12 cellular contexts compared by ENCODE assay signal in genomic region chr1:196464545-196464944, GRCh38.
A peak's percentile ranks its signal among the peaks of the same experiment; 100 is the strongest.
DNase-seq lines count a peak whose midpoint lies in the region; ATAC-seq and TF ChIP-seq lines count a peak whose summit lies in the region.
"Had no signal": no experiment of that assay in that cellular context is flagged by ENCODE, and none has a peak within 500 bp of the region (broad histone marks: within the 10 kb centered on the region; RNA-seq: fewer than 3 reads in every experiment).

No MANE protein-coding gene starts in this region.

- no peaks in the 10 kb centered on the region for H3K9me3 ChIP-seq in osteoblast (ENCODE audit: low read depth, low read length)
- H3K9me3 ChIP-seq: spleen had no signal

- peak overlapping the region; percentile 4 for H3K4me2 ChIP-seq in osteoblast (ENCODE audit: insufficient read depth, low read length)
- H3K4me2 ChIP-seq: KMS-11 had no signal

- no peaks in the 10 kb centered on the region for H3K36me3 ChIP-seq in osteoblast (ENCODE audit: insufficient read depth, low read length)
- H3K36me3 ChIP-seq: spleen had no signal

- H3K27me3 ChIP-seq in osteoblast (ENCODE audit: insufficient read depth, low read length), result no peaks in the 10 kb centered on the region
- H3K27me3 ChIP-seq: spleen had no signal

- H3K27ac ChIP-seq in osteoblast (ENCODE audit: low read depth, low read length), result no peak overlapping the region
- H3K27ac ChIP-seq: epithelial cell of prostate, KMS-11, spleen had no signal

- no peak overlapping the region for H2AFZ ChIP-seq in osteoblast (ENCODE audit: low read length)

- ATAC-seq in HG02642 (IDR thresholded peaks at IDR 0.05; ENCODE audit: poor library complexity, unreplicated experiment), result no peak

- peak; percentile 60 for DNase-seq in EL
- peak in 2 of 3 experiments; percentile 17 to 55 for DNase-seq in NCI-H1417 (lab: John Stamatoyannopoulos, UW)
- DNase-seq in choroid plexus epithelial cell (ENCODE audit: low read depth), result peak; percentile 71
- DNase-seq in osteoblast (ENCODE audit: insufficient read length, low spot score, missing footprints), result no peak
- DNase-seq in NCI-H2029 treated with DMSO at 0.1 percent for 48 hours (lab: John Stamatoyannopoulos, UW), result no peak
- DNase-seq in globus pallidus (ENCODE audit: low spot score), result no peak
- DNase-seq: activated B cell treated with CpG ODN at 0.5 μM for 24 hours; activated naive CD4-positive, alpha-beta T cell treated with anti-CD3 and anti-CD28 coated beads, Interleukin-2, amount 50 U/mL, for 16 hours; spleen had no signal

- no peaks in the 10 kb centered on the region for H3K79me2 ChIP-seq in osteoblast (ENCODE audit: insufficient read depth, low read length)

- H4K20me1 ChIP-seq in osteoblast (ENCODE audit: insufficient read depth, low read length), result no peaks in the 10 kb centered on the region

- peaks cover 30% of the 10 kb centered on the region for H3K4me1 ChIP-seq in osteoblast (ENCODE audit: insufficient read depth, low read length)
- H3K4me1 ChIP-seq: spleen had no signal

- H3K4me3 ChIP-seq in choroid plexus epithelial cell (ENCODE audit: low read depth, low read length) (no peak overlapping the region), osteoblast (ENCODE audit: insufficient read depth, low read length) (no peak overlapping the region)
- H3K4me3 ChIP-seq: spleen had no signal

- no peak for TF ChIP-seq CTCF in choroid plexus epithelial cell (conservative IDR thresholded peaks at IDR 0.05; ENCODE audit: low read depth, low read length)
- no peak for TF ChIP-seq CTCF in osteoblast (IDR thresholded peaks at IDR 0.05; ENCODE audit: extremely low read depth, low read depth, low read length)

Comparison
In these comparisons a context has a peak if more than half of its experiments do, and no peak if none do; other contexts are left out.
1. DNase-seq: peak in EL (single experiment), NCI-H1417 (2 of 3) and choroid plexus epithelial cell (single experiment); none in osteoblast (single experiment), NCI-H2029 treated with DMSO at 0.1 percent for 48 hours (single experiment) and globus pallidus (single experiment).